Comparison of ENCODE assay signal across 22 cellular contexts in genomic region chr20:47684306-47685080, GRCh38.
"Had no signal": no experiment of that assay in that cellular context is flagged by ENCODE, and none has a peak within 500 bp of the region (broad histone marks: within the 10 kb centered on the region; RNA-seq: fewer than 3 reads in every experiment).

No MANE protein-coding gene starts in this region.

- FAIRE-seq: RCC 7860 had no signal

- H3K4me3 ChIP-seq: SJCRH30 had no signal

- H3K9me3 ChIP-seq: SJCRH30 had no signal

- H3K27me3 ChIP-seq: SJCRH30 had no signal

- H3K27ac ChIP-seq: HL-60, SJCRH30 had no signal

- DNase-seq: IMR-90, Kasumi-1, KG1, MM.1S, NCI-H1092, NCI-H1105 treated with DMSO at 0.1 percent for 48 hours, NCI-H1417 treated with DMSO at 0.1 percent for 48 hours, NCI-H187, NCI-H2029, NCI-H2081 treated with DMSO at 0.1 percent for 48 hours, NCI-H2171, NCI-H226, NCI-H446, NCI-H510A, NCI-H524 treated with DMSO at 0.1 percent for 48 hours, NCI-H69, NCI-H774, RPMI8226, SHP77 treated with DMSO at 0.1 percent for 48 hours, SJCRH30 had no signal
